In genomic region chr12:123828120-123828519, GRCh38 we compare ENCODE assay signal across 21 cellular contexts.
"Had no signal": no experiment of that assay in that cellular context is flagged by ENCODE, and none has a peak within 500 bp of the region (broad histone marks: within the 10 kb centered on the region; RNA-seq: fewer than 3 reads in every experiment).

No MANE protein-coding gene starts in this region.

- FAIRE-seq: RCC 7860 had no signal

- H3K27me3 ChIP-seq: SJSA1 had no signal

- H3K4me3 ChIP-seq: SJSA1, SK-N-MC had no signal

- H3K27ac ChIP-seq: SJSA1, SK-N-MC had no signal

- DNase-seq: Karpas-422, KG1, MM.1S, NCI-H1092 treated with DMSO at 0.1 percent for 48 hours, NCI-H1436, NCI-H187, NCI-H2029, NCI-H2081 treated with DMSO at 0.1 percent for 48 hours, NCI-H2171, NCI-H226, NCI-H446, NCI-H510A, NCI-H524 treated with DMSO at 0.1 percent for 48 hours, NCI-H69, NCI-H774, Right ventricle myocardium superior, RPMI8226, SIG-M5 had no signal

- H3K36me3 ChIP-seq: SJSA1 had no signal

- H3K9me3 ChIP-seq: SJSA1 had no signal
